Comparison of ENCODE assay signal across 14 cellular contexts in the genomic region with DNA sequence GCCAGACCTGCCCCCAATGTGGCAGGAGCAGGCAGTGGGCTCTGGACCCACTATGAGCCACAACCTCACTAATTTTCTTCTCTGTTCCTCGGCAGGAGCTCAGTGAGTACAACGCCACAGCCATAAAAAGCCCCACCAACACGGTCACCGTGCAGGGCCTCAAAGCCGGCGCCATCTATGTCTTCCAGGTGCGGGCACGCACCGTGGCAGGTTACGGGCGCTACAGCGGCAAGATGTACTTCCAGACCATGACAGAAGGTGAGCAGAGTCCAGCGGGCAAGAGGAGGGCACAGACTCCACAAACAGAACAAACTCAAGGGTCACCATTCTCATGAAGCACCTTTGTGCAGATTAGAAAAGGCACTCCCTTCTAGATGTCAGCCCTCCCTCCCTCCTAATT.
"Had no signal": no experiment of that assay in that cellular context is flagged by ENCODE, and none has a peak within 500 bp of the region (broad histone marks: within the 10 kb centered on the region; RNA-seq: fewer than 3 reads in every experiment).

No MANE protein-coding gene starts in this region.

- ATAC-seq: left lobe of liver; right cardiac atrium; stimulated activated naive B cell treated with anti-CD40 and anti-IgM and Interleukin-4, amounts not matched to agents 10 μg/mL and 1 μg/mL and 100 μg/mL, for 72 hours had no signal

- DNase-seq: activated CD4-positive, alpha-beta T cell treated with anti-CD3 and anti-CD28 coated beads, Interleukin-2, amount 10 ng/mL, durations not matched to agents 7 days and 5 days; activated CD8-positive, alpha-beta memory T cell treated with anti-CD3 and anti-CD28 coated beads, Interleukin-2, amount 50 U/mL, for 48 hours; activated naive CD8-positive, alpha-beta T cell treated with anti-CD3 and anti-CD28 coated beads, Interleukin-2, amount 10 ng/mL, durations not matched to agents 7 days and 5 days; cortex of kidney; effector CD8-positive, alpha-beta T cell; esophagus squamous epithelium; islet precursor cell; midbrain; stimulated activated CD4-positive, alpha-beta T cell treated with anti-CD3 and anti-CD28 coated beads, Interleukin-15, amount 100 ng/mL, for 24 hours; stimulated activated CD4-positive, alpha-beta T cell treated with anti-CD3 and anti-CD28 coated beads, Interleukin-4, amount 100 ng/mL, for 1 hour; stimulated activated naive B cell treated with anti-CD40 and anti-IgM and Interleukin-4, amounts not matched to agents 10 μg/mL and 1 μg/mL and 100 μg/mL, for 72 hours; thyroid gland had no signal
